ENCODE assay signal across 21 cellular contexts in the genomic region with DNA sequence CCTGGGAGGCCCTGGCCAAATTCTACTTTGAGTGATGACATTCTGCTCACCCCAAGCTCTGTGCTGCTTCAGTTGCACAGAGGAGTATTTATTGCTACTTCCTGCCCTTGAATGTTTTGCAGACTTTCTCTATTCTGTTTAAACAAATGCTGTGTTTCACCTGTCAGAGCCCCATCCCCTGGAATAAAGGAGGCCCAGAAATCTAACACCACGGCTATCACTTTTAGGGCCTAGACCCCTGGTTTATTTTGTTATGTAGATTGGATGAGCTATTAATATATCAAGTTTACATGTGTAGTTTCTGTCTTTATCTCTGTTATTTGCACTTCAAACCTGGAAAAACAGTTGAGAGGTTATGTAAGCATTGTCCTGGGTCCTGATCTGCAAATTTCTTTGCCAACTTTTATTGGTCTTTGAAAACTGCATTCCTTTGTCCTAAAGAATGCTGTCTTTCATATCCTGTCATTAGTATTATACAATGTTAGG.
DNase-seq lines count a peak whose midpoint lies in the region; ATAC-seq and TF ChIP-seq lines count a peak whose summit lies in the region.
"Had no signal": no experiment of that assay in that cellular context is flagged by ENCODE, and none has a peak within 500 bp of the region (broad histone marks: within the 10 kb centered on the region; RNA-seq: fewer than 3 reads in every experiment).

No MANE protein-coding gene starts in this region.

- no peaks in the 10 kb centered on the region for H3K27me3 Mint-ChIP-seq in Caco-2 (ENCODE audit: insufficient read depth, unreplicated experiment)
- H3K27me3 Mint-ChIP-seq: dendritic cell treated with granulocyte-macrophage colony-stimulating factor and Interleukin-4, amounts not matched to agents 40 ng/mL and 50 ng/mL, for 4 days had no signal

- TF ChIP-seq CTCF in Caco-2 (IDR thresholded peaks at IDR 0.05; ENCODE audit: insufficient read depth in 1 of 2, low read depth in 1 of 2, low read length in 1 of 2, severe bottlenecking in 1 of 2, unreplicated experiment in 1 of 2) = no peak

- BruUV-seq in Caco-2 (replicated peaks; lab: Mats Ljungman, UMichigan) = no TSS peak

- POLR2A ChIA-PET in Caco-2 (lab: Charles Lee) = interaction anchor here (0.5 kb wide), 1 partner anchor 338 kb away, joined by 3 read pairs; no protein-coding TSS in a partner anchor

- H3K4me1 ChIP-seq in Caco-2 = peaks cover 20% of the 10 kb centered on the region
- peaks cover 6% of the 10 kb centered on the region for H3K4me1 ChIP-seq in adipocyte (ENCODE audit: control insufficient read depth, insufficient read depth, low read length)
- peaks cover 15% of the 10 kb centered on the region for H3K4me1 ChIP-seq in mesodermal cell (ENCODE audit: control insufficient read depth, insufficient read depth, low read length, poor library complexity, severe bottlenecking)
- H3K4me1 ChIP-seq: uterus had no signal

- no peak overlapping the region for H3K9ac ChIP-seq in adipocyte (ENCODE audit: low read length)
- H3K9ac ChIP-seq: KMS-11 had no signal

- H3K9me3 ChIP-seq in Caco-2 = no peaks in the 10 kb centered on the region
- no peaks in the 10 kb centered on the region for H3K9me3 ChIP-seq in adipocyte (ENCODE audit: control insufficient read depth, low read length)
- no peaks in the 10 kb centered on the region for H3K9me3 ChIP-seq in mesodermal cell (ENCODE audit: control insufficient read depth, low read length)
- H3K9me3 ChIP-seq: esophagus muscularis mucosa, mucosa of descending colon, stomach, uterus had no signal

- H3K4me3 Mint-ChIP-seq in Caco-2 (ENCODE audit: unreplicated experiment) = no peak overlapping the region
- H3K4me3 Mint-ChIP-seq: CD8-positive, alpha-beta T cell; dendritic cell treated with granulocyte-macrophage colony-stimulating factor and Interleukin-4, amounts not matched to agents 40 ng/mL and 50 ng/mL, for 4 days; T-helper 17 cell had no signal

- no peaks in the 10 kb centered on the region for H3K36me3 ChIP-seq in Caco-2 (ENCODE audit: control insufficient read depth, insufficient read depth, low read length)
- no peaks in the 10 kb centered on the region for H3K36me3 ChIP-seq in adipocyte (ENCODE audit: control insufficient read depth, insufficient read depth, low read length, severe bottlenecking)
- H3K36me3 ChIP-seq in mesodermal cell (ENCODE audit: control insufficient read depth, insufficient read depth, low read length) = no peaks in the 10 kb centered on the region
- H3K36me3 ChIP-seq: esophagus muscularis mucosa, stomach, uterus had no signal

- peak in 1 of 2 experiments; percentile 66 for DNase-seq in Caco-2
- peak; percentile 62 for DNase-seq in HuH-7 (ENCODE audit: low spot score)
- DNase-seq in adipocyte (ENCODE audit: low read depth) = peak; percentile 12
- no peak for DNase-seq in globus pallidus (ENCODE audit: low spot score)
- DNase-seq in stimulated activated naive CD4-positive, alpha-beta T cell (lab: John Stamatoyannopoulos, UW) = no peak
- DNase-seq in germinal center (ENCODE audit: low spot score) = no peak
- DNase-seq: activated CD4-positive, CD25-positive, alpha-beta regulatory T cell; CD8-positive, alpha-beta T cell; islet precursor cell; mucosa of descending colon; NCI-H1436; stomach; T-helper 17 cell; uterus had no signal

- H3K4me1 Mint-ChIP-seq in Caco-2 (ENCODE audit: low read depth, unreplicated experiment) = peaks cover 34% of the 10 kb centered on the region
- H3K4me1 Mint-ChIP-seq: T-helper 17 cell had no signal

- CTCF ChIA-PET in Caco-2 (lab: Charles Lee) = no interaction called here

- intact Hi-C loops in Caco-2 (cut with micrococcal nuclease; ENCODE audit: unreplicated experiment) = loop anchor here (1.0 to 5.0 kb wide), 6 partner anchors 22 to 452 kb away; no protein-coding TSS in a partner anchor

- H3K27ac ChIP-seq in mesodermal cell (ENCODE audit: low read depth, low read length, severe bottlenecking) = peak overlapping the region; percentile 73
- H3K27ac ChIP-seq: esophagus muscularis mucosa, KMS-11, stomach had no signal

- no CpG with 5 or more reads among the region's 1 CpG for WGBS in mesodermal cell (ENCODE audit: insufficient coverage in 2 of 2), 2 experiments

- peak overlapping the region; percentile 33 for H3K27ac Mint-ChIP-seq in Caco-2 (ENCODE audit: unreplicated experiment)
- H3K27ac Mint-ChIP-seq: CD8-positive, alpha-beta T cell; dendritic cell treated with granulocyte-macrophage colony-stimulating factor and Interleukin-4, amounts not matched to agents 40 ng/mL and 50 ng/mL, for 4 days; T-helper 17 cell had no signal

- no peaks in the 10 kb centered on the region for H3K9me3 Mint-ChIP-seq in Caco-2 (ENCODE audit: unreplicated experiment)
- H3K9me3 Mint-ChIP-seq: CD8-positive, alpha-beta T cell; dendritic cell treated with granulocyte-macrophage colony-stimulating factor and Interleukin-4, amounts not matched to agents 40 ng/mL and 50 ng/mL, for 4 days had no signal

- peaks cover 7% of the 10 kb centered on the region for H3K36me3 Mint-ChIP-seq in Caco-2 (ENCODE audit: insufficient read depth, unreplicated experiment)
- H3K36me3 Mint-ChIP-seq: CD8-positive, alpha-beta T cell had no signal

- no peak for ATAC-seq in HG03108 (IDR thresholded peaks at IDR 0.05; ENCODE audit: unreplicated experiment)
- ATAC-seq: CD8-positive, alpha-beta T cell; GM12878; HCT116; mucosa of descending colon; T-helper 17 cell had no signal

- H3K4me3 ChIP-seq in Caco-2 (ENCODE audit: low read depth, low read length) (no peak overlapping the region), adipocyte (ENCODE audit: low read length) (no peak overlapping the region), mesodermal cell (ENCODE audit: extremely low read depth, insufficient read depth, low read length, poor library complexity, severe bottlenecking) (no peak overlapping the region)
- H3K4me3 ChIP-seq: esophagus muscularis mucosa, GM12878, mucosa of descending colon, stomach, uterus had no signal

- H3K27me3 ChIP-seq in Caco-2 (replicated peaks; ENCODE audit: control insufficient read depth, insufficient read depth, low read length) (no peaks in the 10 kb centered on the region), adipocyte (replicated peaks; ENCODE audit: control insufficient read depth, insufficient read depth, low read length) (no peaks in the 10 kb centered on the region)
- H3K27me3 ChIP-seq: esophagus muscularis mucosa, stomach, uterus had no signal

Comparison
In these comparisons a context has a peak if more than half of its experiments do, and no peak if none do; other contexts are left out.
1. DNase-seq: peak in HuH-7 (single experiment) and adipocyte (single experiment); none in globus pallidus (single experiment), stimulated activated naive CD4-positive, alpha-beta T cell (0 of 6) and germinal center (single experiment).